Comparison of ENCODE assay signal across 8 cellular contexts in genomic region chr10:13529714-13529973, GRCh38. TPM values are rescaled to one million over a fixed set of nuclear protein-coding genes. Genes with fewer than 3 reads are reported as not detected.
DNase-seq lines count a peak whose midpoint lies in the region; ATAC-seq, FAIRE-seq and TF ChIP-seq lines count a peak whose summit lies in the region.
"Had no signal": no experiment of that assay in that cellular context is flagged by ENCODE, and none has a peak within 500 bp of the region (broad histone marks: within the 10 kb centered on the region; RNA-seq: fewer than 3 reads in every experiment).

No MANE protein-coding gene starts in this region.

- H3K27ac ChIP-seq in keratinocyte (ENCODE audit: control insufficient read depth, insufficient read depth, low read length): no peak overlapping the region
- H3K27ac ChIP-seq in skeletal muscle tissue (ENCODE audit: low read depth, low read length): no peak overlapping the region

- intact Hi-C loops in activated B cell treated with CpG ODN at 0.5 μM for 24 hours (cut with micrococcal nuclease): no loop called here

- H3K9me3 ChIP-seq in HAP-1 (no peaks in the 10 kb centered on the region), keratinocyte (ENCODE audit: control insufficient read depth, low read depth, low read length) (no peaks in the 10 kb centered on the region), skeletal muscle tissue (ENCODE audit: control insufficient read depth in 3 of 3, low read length in 3 of 3) (no peaks in the 10 kb centered on the region)

- H3K4me1 ChIP-seq in HAP-1 (peaks cover 15% of the 10 kb centered on the region), keratinocyte (ENCODE audit: control insufficient read depth, extremely low read depth, insufficient read depth, low read length) (peaks cover 20% of the 10 kb centered on the region), skeletal muscle tissue (ENCODE audit: control insufficient read depth in 3 of 3, insufficient read depth in 3 of 3, low read length in 3 of 3) (peaks cover 12 to 16% (median 13%) of the 10 kb centered on the region in 3 donors)

- H3K27me3 Mint-ChIP-seq in activated B cell treated with CpG ODN at 0.5 μM for 24 hours: peaks cover 54% of the 10 kb centered on the region

- POLR2A ChIA-PET in activated B cell treated with CpG ODN at 0.5 μM for 24 hours (lab: Charles Lee) (no interaction called here), GM10248 (lab: Yijun Ruan, JAX) (no interaction called here)

- no peak for DNase-seq in HAP-1 (ENCODE audit: low spot score in 2 of 2)
- DNase-seq in activated B cell treated with CpG ODN at 0.5 μM for 24 hours: no peak
- DNase-seq in keratinocyte (ENCODE audit: low read depth, low spot score): no peak
- no peak for DNase-seq in GM10248 (ENCODE audit: extremely low spot score)
- DNase-seq: stimulated activated CD4-positive, alpha-beta T cell treated with anti-CD3 and anti-CD28 coated beads, Interleukin-2, amount 100 ng/mL, for 24 hours had no signal

- no peak for FAIRE-seq in keratinocyte (lab: Jason Lieb, UNC)

- in situ Hi-C loops in HAP-1 (cut with MboI; ENCODE audit: low sequenced_read_pairs): no loop called here

- peak overlapping the region; percentile 34 for H3K4me3 ChIP-seq in HAP-1
- peak overlapping the region in 2 of 3 experiments; percentile 56 to 65 for H3K4me3 ChIP-seq in keratinocyte (ENCODE audit: control insufficient read depth in 2 of 3, extremely low read depth in 1 of 3, insufficient read depth in 2 of 3, low read depth in 1 of 3, low read length in 3 of 3)
- H3K4me3 ChIP-seq in skeletal muscle tissue (ENCODE audit: low read length in 3 of 3): peak overlapping the region; percentile 23 to 67 (median 67)

- TF ChIP-seq CTCF in activated B cell treated with CpG ODN at 0.5 μM for 24 hours (IDR thresholded peaks at IDR 0.05) (no peak), keratinocyte (optimal IDR thresholded peaks at IDR 0.05 in 1 of 3, IDR thresholded peaks at IDR 0.05 in 1 of 3, conservative IDR thresholded peaks at IDR 0.05 in 1 of 3; ENCODE audit: extremely low read depth in 1 of 3, insufficient read depth in 2 of 3, low read length in 3 of 3) (no peak), GM10248 (IDR thresholded peaks at IDR 0.05; ENCODE audit: control extremely low read depth, extremely low read depth, low read depth, missing control alignments) (no peak)

- CTCF ChIA-PET in activated B cell treated with CpG ODN at 0.5 μM for 24 hours (lab: Charles Lee) (no interaction called here), GM10248 (lab: Yijun Ruan, JAX) (interaction anchor here (0.6 kb wide), 1 partner anchor 748 kb away, joined by 3 read pairs; no protein-coding TSS in a partner anchor)

- H3K79me2 ChIP-seq in keratinocyte (ENCODE audit: control insufficient read depth, insufficient read depth, low read length): no peaks in the 10 kb centered on the region

- peak overlapping the region; percentile 56 for H3K4me2 ChIP-seq in keratinocyte (ENCODE audit: control insufficient read depth, extremely low read depth, insufficient read depth, low read depth, low read length)

- peaks cover 5% of the 10 kb centered on the region for H3K4me1 Mint-ChIP-seq in activated B cell treated with CpG ODN at 0.5 μM for 24 hours

- H3K9me1 ChIP-seq in keratinocyte (ENCODE audit: control insufficient read depth, extremely low read depth, insufficient read depth, low read length): no peaks in the 10 kb centered on the region

- H2AFZ ChIP-seq in keratinocyte (ENCODE audit: control insufficient read depth, low read length): peak overlapping the region; percentile 61

- dilution Hi-C loops in keratinocyte (cut with MboI; ENCODE audit: extremely low pct_ligation_motif_present, low sequenced_read_pairs): no loop called here

- H3K36me3 Mint-ChIP-seq in activated B cell treated with CpG ODN at 0.5 μM for 24 hours (ENCODE audit: low read depth): no peaks in the 10 kb centered on the region

- H4K20me1 ChIP-seq in keratinocyte (ENCODE audit: control insufficient read depth, extremely low read depth, insufficient read depth, low read length): no peaks in the 10 kb centered on the region

- H3K9me3 Mint-ChIP-seq in activated B cell treated with CpG ODN at 0.5 μM for 24 hours: no peaks in the 10 kb centered on the region

- H3K9ac ChIP-seq in keratinocyte (ENCODE audit: control insufficient read depth, extremely low read depth, insufficient read depth, low read length): no peak overlapping the region
- H3K9ac ChIP-seq in skeletal muscle tissue (ENCODE audit: low read depth in 1 of 3, low read length in 3 of 3): peak overlapping the region in 2 of 3 donors; percentile 72 to 82

- H3K27ac Mint-ChIP-seq in activated B cell treated with CpG ODN at 0.5 μM for 24 hours: no peak overlapping the region

- ATAC-seq in activated B cell treated with CpG ODN at 0.5 μM for 24 hours (ENCODE audit: low read depth): no peak
- no peak for ATAC-seq in GM21360 (IDR thresholded peaks at IDR 0.05; ENCODE audit: unreplicated experiment)
- no peak for ATAC-seq in HG02870 (IDR thresholded peaks at IDR 0.05; ENCODE audit: unreplicated experiment)

- H3K4me3 Mint-ChIP-seq in activated B cell treated with CpG ODN at 0.5 μM for 24 hours: peak overlapping the region; percentile 60

- H3K27me3 ChIP-seq in HAP-1 (ENCODE audit: low read depth) (no peaks in the 10 kb centered on the region), keratinocyte (ENCODE audit: control insufficient read depth, extremely low read depth, insufficient read depth, low read length) (no peaks in the 10 kb centered on the region), skeletal muscle tissue (ENCODE audit: control insufficient read depth in 3 of 3, insufficient read depth in 3 of 3, low read length in 3 of 3) (no peaks in the 10 kb centered on the region)

- H3K36me3 ChIP-seq in HAP-1 (replicated peaks) (no peaks in the 10 kb centered on the region), keratinocyte (ENCODE audit: control insufficient read depth in 2 of 2, extremely low read depth in 1 of 2, insufficient read depth in 2 of 2, low read length in 2 of 2) (no peaks in the 10 kb centered on the region), skeletal muscle tissue (ENCODE audit: control insufficient read depth in 3 of 3, insufficient read depth in 3 of 3, low read length in 3 of 3) (peaks cover 2 to 7% (median 2%) of the 10 kb centered on the region in 3 donors)

RNA-seq across cellular contexts. Expression of gene BEND7, which starts 0.8 kb away (rescaled TPM):
- not detected in 2 replicates for total RNA-seq in activated B cell treated with CpG ODN at 0.5 μM for 24 hours
- polyA plus RNA-seq in keratinocyte: 2.5 to 4.5 TPM (median 4.4 TPM) in 3 replicates
- 4.5 TPM for polyA plus RNA-seq in keratinocyte (2011; ENCODE audit: low read depth)
- 3.8 and 6.8 TPM in 2 replicates for polyA plus RNA-seq in keratinocyte (2011; cell fraction: cytosol; rRNA removed)
- 8.6 and 9.9 TPM in 2 replicates for polyA plus RNA-seq in keratinocyte (2011; cell fraction: nucleus; rRNA removed)
- 3.4 and 4.5 TPM in 2 replicates for polyA plus RNA-seq in keratinocyte (2012; ENCODE audit: low replicate concordance)
- polyA minus RNA-seq in keratinocyte: 2.7 to 3.5 TPM (median 3.5 TPM) in 3 replicates
- 3.6 TPM for polyA minus RNA-seq in keratinocyte (2011; cell fraction: cytosol; rRNA and poly(A)+ RNA removed)
- 2.8 and 4.4 TPM in 2 replicates for polyA minus RNA-seq in keratinocyte (2011; cell fraction: nucleus; rRNA and poly(A)+ RNA removed)
- total RNA-seq in skeletal muscle tissue: 6.8 TPM

RNA-seq across cellular contexts. Expression of gene PRPF18, which starts 57.1 kb away (rescaled TPM):
- total RNA-seq in activated B cell treated with CpG ODN at 0.5 μM for 24 hours (20.7 and 26.1 TPM in 2 replicates), skeletal muscle tissue (24.0 TPM)
- polyA plus RNA-seq in keratinocyte: 12.6 to 28.0 TPM (median 18.8 TPM) in 3 replicates
- polyA plus RNA-seq in keratinocyte (2011; ENCODE audit: low read depth): 100 TPM
- polyA plus RNA-seq in keratinocyte (2011; cell fraction: cytosol; rRNA removed): 18.7 and 25.0 TPM in 2 replicates
- 14.4 and 25.8 TPM in 2 replicates for polyA plus RNA-seq in keratinocyte (2011; cell fraction: nucleus; rRNA removed)
- 18.5 and 23.0 TPM in 2 replicates for polyA plus RNA-seq in keratinocyte (2012; ENCODE audit: low replicate concordance)
- polyA minus RNA-seq in keratinocyte: 1.3 to 13.9 TPM (median 3.4 TPM) in 3 replicates
- polyA minus RNA-seq in keratinocyte (2011; cell fraction: cytosol; rRNA and poly(A)+ RNA removed): 7.1 TPM
- 7.3 and 21.3 TPM in 2 replicates for polyA minus RNA-seq in keratinocyte (2011; cell fraction: nucleus; rRNA and poly(A)+ RNA removed)
